Comparison of ENCODE assay signal across 4 cellular contexts in genomic region chr1:66734531-66734930, GRCh38. TPM values are rescaled to one million over a fixed set of nuclear protein-coding genes. Genes with fewer than 3 reads are reported as not detected.
"Had no signal": no experiment of that assay in that cellular context is flagged by ENCODE, and none has a peak within 500 bp of the region (broad histone marks: within the 10 kb centered on the region; RNA-seq: fewer than 3 reads in every experiment).

No MANE protein-coding gene starts in this region.

RNA-seq across cellular contexts. Expression of gene DYNLT5, which starts 17.7 kb away (rescaled TPM):
- polyA plus RNA-seq: naive thymus-derived CD4-positive, alpha-beta T cell; naive thymus-derived CD8-positive, alpha-beta T cell; neural cell; smooth muscle cell had no signal
